In the genomic region with DNA sequence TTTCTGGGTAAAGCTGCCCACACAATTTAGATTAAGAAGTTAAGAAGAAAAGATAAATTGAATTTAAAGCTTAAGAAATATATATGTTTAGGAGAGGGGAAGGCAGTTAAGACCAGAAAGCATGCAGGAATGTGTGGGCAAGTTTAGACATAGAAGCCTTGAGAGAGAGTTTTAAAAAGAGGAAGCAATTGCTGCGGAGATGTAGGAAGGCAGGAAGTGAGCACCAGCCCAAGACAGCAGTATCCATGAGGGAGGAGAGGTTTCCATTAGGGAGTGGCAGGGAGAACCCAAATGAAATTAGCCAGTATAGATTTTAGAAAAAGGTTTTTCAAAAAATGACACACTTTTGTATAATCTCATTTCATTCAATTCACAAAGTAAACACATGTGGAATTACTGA, we compare ENCODE assay signal across 12 cellular contexts.
"Had no signal": no experiment of that assay in that cellular context is flagged by ENCODE, and none has a peak within 500 bp of the region (broad histone marks: within the 10 kb centered on the region; RNA-seq: fewer than 3 reads in every experiment).

No MANE protein-coding gene starts in this region.

- ATAC-seq: activated CD4-positive, alpha-beta T cell treated with anti-CD3 and anti-CD28 coated beads for 36 hours; activated CD8-positive, alpha-beta T cell treated with anti-CD3 and anti-CD28 coated beads for 36 hours; activated T-cell treated with anti-CD3 and anti-CD28 coated beads, Interleukin-2, amount 50 U/mL, for 72 hours; gastroesophageal sphincter; left ventricle myocardium superior; stimulated activated effector memory CD8-positive, alpha-beta T cell treated with anti-CD3 and anti-CD28 coated beads, Interleukin-12 subunit alpha, Interleukin-12 subunit beta, amount 100 ng/mL, for 72 hours had no signal

- DNase-seq: activated CD4-positive, alpha-beta T cell treated with anti-CD3 and anti-CD28 coated beads for 36 hours; activated CD8-positive, alpha-beta memory T cell treated with anti-CD3 and anti-CD28 coated beads, Interleukin-2, amount 50 U/mL, for 4 hours; activated CD8-positive, alpha-beta T cell treated with anti-CD3 and anti-CD28 coated beads for 36 hours; activated gamma-delta T cell treated with Interleukin-2 at 50 U/mL for 16 hours; activated naive CD8-positive, alpha-beta T cell treated with anti-CD3 and anti-CD28 coated beads for 36 hours; activated T-cell treated with anti-CD3 and anti-CD28 coated beads, Interleukin-2, amount 50 U/mL, for 72 hours; aorta; kidney; left ventricle myocardium superior; T-helper 2 cell had no signal
